ENCODE assay signal across 8 cellular contexts in the genomic region with DNA sequence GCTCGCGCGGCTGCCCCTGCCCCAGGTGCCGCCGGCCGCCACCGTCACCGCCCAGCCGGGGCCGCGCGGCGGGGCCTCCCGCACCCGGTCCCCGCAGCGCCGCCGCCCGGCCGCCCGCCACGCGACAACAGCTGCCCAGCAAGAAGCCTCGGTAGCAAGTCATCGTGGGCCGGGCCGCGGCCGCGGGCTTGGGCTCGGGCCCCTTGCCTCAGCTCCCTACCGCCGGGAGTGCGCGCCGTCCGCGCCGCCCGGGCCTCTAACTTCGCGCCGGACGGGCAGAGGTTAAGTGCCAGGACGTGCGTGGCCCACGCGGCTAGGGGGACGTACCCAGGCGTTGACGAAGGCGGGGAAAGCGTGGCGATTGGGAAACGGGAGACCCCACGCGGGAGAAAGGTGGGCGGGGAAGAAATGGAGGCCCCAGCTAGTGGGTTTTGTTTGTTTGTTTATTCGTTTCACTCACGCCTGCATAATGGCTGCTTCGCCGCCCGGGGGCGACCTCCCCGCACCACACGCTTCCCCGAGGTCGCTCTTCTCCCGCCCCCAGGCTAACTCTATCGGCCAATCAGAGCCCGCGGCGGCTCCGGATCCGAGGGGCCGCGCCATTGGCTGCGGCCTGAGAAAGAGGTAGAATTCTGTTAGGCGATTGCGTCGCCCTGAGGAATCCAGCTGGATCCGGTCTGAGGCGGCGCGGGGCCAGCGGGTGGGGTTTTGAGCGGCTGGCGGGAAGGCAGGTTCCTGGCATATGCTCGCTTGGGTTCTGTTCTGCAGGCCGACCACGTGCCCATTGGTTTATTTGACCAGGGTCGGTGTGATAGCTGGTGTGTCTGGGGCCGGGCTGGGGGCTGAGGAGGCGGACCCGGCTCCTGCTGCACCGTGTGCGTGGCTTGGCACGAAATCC. TPM values are rescaled to one million over a fixed set of nuclear protein-coding genes. Genes with fewer than 3 reads are reported as not detected.
DNase-seq lines count a peak whose midpoint lies in the region; ATAC-seq, FAIRE-seq and TF ChIP-seq lines count a peak whose summit lies in the region.

A gene with protein sequence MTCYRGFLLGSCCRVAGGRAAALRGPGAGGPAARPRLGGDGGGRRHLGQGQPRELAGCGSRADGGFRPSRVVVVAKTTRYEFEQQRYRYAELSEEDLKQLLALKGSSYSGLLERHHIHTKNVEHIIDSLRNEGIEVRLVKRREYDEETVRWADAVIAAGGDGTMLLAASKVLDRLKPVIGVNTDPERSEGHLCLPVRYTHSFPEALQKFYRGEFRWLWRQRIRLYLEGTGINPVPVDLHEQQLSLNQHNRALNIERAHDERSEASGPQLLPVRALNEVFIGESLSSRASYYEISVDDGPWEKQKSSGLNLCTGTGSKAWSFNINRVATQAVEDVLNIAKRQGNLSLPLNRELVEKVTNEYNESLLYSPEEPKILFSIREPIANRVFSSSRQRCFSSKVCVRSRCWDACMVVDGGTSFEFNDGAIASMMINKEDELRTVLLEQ (minus strand): TSS at position 290 of the 898 bp plus-strand sequence. CDS start 127 bp downstream, at position 163.

- no peaks in the 10 kb centered on the region for H4K20me1 ChIP-seq in keratinocyte (ENCODE audit: control insufficient read depth, extremely low read depth, insufficient read depth, low read length)

- dilution Hi-C loops in keratinocyte (cut with MboI; ENCODE audit: extremely low pct_ligation_motif_present, low sequenced_read_pairs), result no loop called here

- H3K36me3 ChIP-seq in BE2C (no peaks in the 10 kb centered on the region), keratinocyte (ENCODE audit: control insufficient read depth in 2 of 2, extremely low read depth in 1 of 2, insufficient read depth in 2 of 2, low read length in 2 of 2) (no peaks in the 10 kb centered on the region)

- no peak for FAIRE-seq in keratinocyte (lab: Jason Lieb, UNC)

- peaks cover 22% of the 10 kb centered on the region for H3K79me2 ChIP-seq in keratinocyte (ENCODE audit: control insufficient read depth, insufficient read depth, low read length)

- H3K9me3 ChIP-seq in BE2C (peaks cover 3% of the 10 kb centered on the region; the same call in 1 of the 2 replicates), keratinocyte (ENCODE audit: control insufficient read depth, low read depth, low read length) (no peaks in the 10 kb centered on the region)

- H3K27ac ChIP-seq in keratinocyte (ENCODE audit: control insufficient read depth, insufficient read depth, low read length), result peak within 1 kb of the TSS; percentile 84

- H3K27me3 ChIP-seq in BE2C (no peaks in the 10 kb centered on the region), keratinocyte (ENCODE audit: control insufficient read depth, extremely low read depth, insufficient read depth, low read length) (peaks cover 3% of the 10 kb centered on the region)

- peak within 1 kb of the TSS; percentile 93 for H3K9ac ChIP-seq in keratinocyte (ENCODE audit: control insufficient read depth, extremely low read depth, insufficient read depth, low read length)

- DNase-seq in BE2C (peak; percentile 96), NCI-H510A (lab: John Stamatoyannopoulos, UW) (peak; percentile 92), cerebellum (ENCODE audit: low spot score) (peak; percentile 95), keratinocyte (ENCODE audit: low read depth, low spot score) (no peak)
- DNase-seq in activated CD4-positive, alpha-beta T cell treated with anti-CD3 and anti-CD28 coated beads for 1 hour, result peak; percentile 86
- DNase-seq in stimulated activated CD4-positive, alpha-beta T cell treated with anti-CD3 and anti-CD28 coated beads, Interleukin-15, amount 100 ng/mL, for 1 hour (ENCODE audit: low read depth in 1 of 2, low spot score in 1 of 2), result peak; percentile 83 to 85

- TF ChIP-seq CTCF in BE2C (IDR thresholded peaks at IDR 0.05; ENCODE audit: low read depth, low read length) (peak; percentile 68), keratinocyte (optimal IDR thresholded peaks at IDR 0.05 in 1 of 3, IDR thresholded peaks at IDR 0.05 in 1 of 3, conservative IDR thresholded peaks at IDR 0.05 in 1 of 3; ENCODE audit: extremely low read depth in 1 of 3, insufficient read depth in 2 of 3, low read length in 3 of 3) (peak; percentile 38 to 54 (median 48))

- H3K4me1 ChIP-seq in BE2C, result peaks cover 3% of the 10 kb centered on the region
- H3K4me1 ChIP-seq in keratinocyte (ENCODE audit: control insufficient read depth, extremely low read depth, insufficient read depth, low read length), result peaks cover 18% of the 10 kb centered on the region

- H3K4me2 ChIP-seq in keratinocyte (ENCODE audit: control insufficient read depth, extremely low read depth, insufficient read depth, low read depth, low read length), result peak within 1 kb of the TSS; percentile 95

- peak; percentile 66 for TF ChIP-seq POLR2A in GM19193 (IDR thresholded peaks at IDR 0.05; ENCODE audit: extremely low read depth, insufficient read depth, insufficient read length)

- peak; percentile 92 for ATAC-seq in HG03439 (IDR thresholded peaks at IDR 0.05; ENCODE audit: unreplicated experiment)

- no peaks in the 10 kb centered on the region for H3K9me1 ChIP-seq in keratinocyte (ENCODE audit: control insufficient read depth, extremely low read depth, insufficient read depth, low read length)

- H3K4me3 ChIP-seq in BE2C (ENCODE audit: low read depth, low read length) (peak within 1 kb of the TSS; percentile 84), keratinocyte (ENCODE audit: control insufficient read depth in 2 of 3, extremely low read depth in 1 of 3, insufficient read depth in 2 of 3, low read depth in 1 of 3, low read length in 3 of 3) (peak within 1 kb of the TSS; percentile 68 to 84 (median 83))

- peak within 1 kb of the TSS; percentile 93 for H2AFZ ChIP-seq in keratinocyte (ENCODE audit: control insufficient read depth, low read length)

RNA-seq across cellular contexts. Expression of the gene that starts here (rescaled TPM):
- polyA plus RNA-seq in BE2C (2012; ENCODE audit: insufficient read depth, insufficient read length, low read depth), result 12.1 TPM
- total RNA-seq in cerebellum, result 43.1 TPM
- polyA plus RNA-seq in keratinocyte, result 7.2 to 15.4 TPM (median 8.4 TPM) in 3 replicates
- 26.6 TPM for polyA plus RNA-seq in keratinocyte (2011; ENCODE audit: low read depth)
- polyA plus RNA-seq in keratinocyte (2011; cell fraction: cytosol; rRNA removed), result 7.1 and 13.2 TPM in 2 replicates
- polyA plus RNA-seq in keratinocyte (2011; cell fraction: nucleus; rRNA removed), result 6.8 and 13.4 TPM in 2 replicates
- 10.2 and 10.5 TPM in 2 replicates for polyA plus RNA-seq in keratinocyte (2012; ENCODE audit: low replicate concordance)
- 3.5 to 14.0 TPM (median 13.1 TPM) in 3 replicates for polyA minus RNA-seq in keratinocyte
- polyA minus RNA-seq in keratinocyte (2011; cell fraction: cytosol; rRNA and poly(A)+ RNA removed), result 17.5 TPM
- polyA minus RNA-seq in keratinocyte (2011; cell fraction: nucleus; rRNA and poly(A)+ RNA removed), result 3.1 and 14.8 TPM in 2 replicates
